Comparison of ENCODE assay signal across 8 cellular contexts in the genomic region with DNA sequence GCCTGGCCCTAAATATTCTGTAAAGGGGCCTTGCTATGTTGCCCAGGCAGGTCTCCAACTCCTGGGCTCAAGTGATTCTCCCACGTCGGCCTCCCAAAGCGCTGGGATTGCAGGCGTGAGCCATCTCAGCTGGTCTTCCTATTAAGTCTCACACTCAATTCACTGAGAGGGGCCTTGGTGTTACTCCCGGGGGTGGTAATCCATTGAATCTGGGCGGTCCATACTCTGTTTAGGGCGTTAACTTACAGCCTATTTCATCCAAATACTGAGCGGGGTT. TPM values are rescaled to one million over a fixed set of nuclear protein-coding genes. Genes with fewer than 3 reads are reported as not detected.
A peak's percentile ranks its signal among the peaks of the same experiment; 100 is the strongest.
DNase-seq lines count a peak whose midpoint lies in the region; ATAC-seq, FAIRE-seq and TF ChIP-seq lines count a peak whose summit lies in the region.

No MANE protein-coding gene starts in this region.

- no peak for TF ChIP-seq CTCF in GM12875 (IDR thresholded peaks at IDR 0.05; ENCODE audit: borderline replicate concordance, insufficient read depth, low read depth, low read length)
- no peak for TF ChIP-seq CTCF in foreskin fibroblast (IDR thresholded peaks at IDR 0.05; ENCODE audit: low read depth, low read length)

- DNase-seq in T-helper 17 cell (no peak), foreskin fibroblast (no peak), NCI-H2171 treated with DMSO at 0.1 percent for 48 hours (lab: John Stamatoyannopoulos, UW) (no peak), 8988T (no peak), frontal cortex (ENCODE audit: low spot score in 2 of 2) (no peak)
- DNase-seq in effector CD8-positive, alpha-beta T cell (lab: John Stamatoyannopoulos, UW): no peak

- peaks cover 11% of the 10 kb centered on the region for H3K36me3 ChIP-seq in rectal smooth muscle tissue (ENCODE audit: control insufficient read depth, insufficient read depth, low read length)

- H3K4me3 Mint-ChIP-seq in T-helper 17 cell: peak overlapping the region; percentile 98

- H3K27me3 Mint-ChIP-seq in T-helper 17 cell: no peaks in the 10 kb centered on the region

- no peak for FAIRE-seq in frontal cortex (lab: Jason Lieb, UNC)

- peaks cover 14% of the 10 kb centered on the region for H3K4me1 ChIP-seq in rectal smooth muscle tissue (ENCODE audit: control insufficient read depth, insufficient read depth, low read length)

- H3K4me3 ChIP-seq in GM12875 (ENCODE audit: low read depth, low read length) (peak overlapping the region; percentile 94), foreskin fibroblast (ENCODE audit: low read depth in 1 of 2, low read length in 2 of 2) (peak overlapping the region; percentile 69 to 98), rectal smooth muscle tissue (ENCODE audit: low read length) (peak overlapping the region; percentile 81)

- ATAC-seq in T-helper 17 cell: peak; percentile 4

- no peaks in the 10 kb centered on the region for H3K27me3 ChIP-seq in rectal smooth muscle tissue (ENCODE audit: control insufficient read depth, insufficient read depth, low read length)

- no peaks in the 10 kb centered on the region for H3K9me3 ChIP-seq in T-helper 17 cell (ENCODE audit: control insufficient read depth, low read length, poor library complexity, severe bottlenecking)

- peak overlapping the region; percentile 96 for H3K27ac ChIP-seq in rectal smooth muscle tissue (ENCODE audit: low read depth, low read length)

- peaks cover 10% of the 10 kb centered on the region for H3K36me3 Mint-ChIP-seq in T-helper 17 cell (ENCODE audit: low read depth)

- peak overlapping the region; percentile 94 for H3K27ac Mint-ChIP-seq in T-helper 17 cell

- peak overlapping the region; percentile 69 for H3K9ac ChIP-seq in rectal smooth muscle tissue (ENCODE audit: low read length)

- peaks cover 30% of the 10 kb centered on the region for H3K4me1 Mint-ChIP-seq in T-helper 17 cell

RNA-seq across cellular contexts. Expression of gene SRRT, which starts 0.7 kb away (rescaled TPM):
- total RNA-seq in T-helper 17 cell (100 to 1,000 TPM; 246 to 255 TPM), frontal cortex (23.2 TPM)

RNA-seq across cellular contexts. Expression of gene TRIP6, which starts 7.1 kb away (rescaled TPM):
- total RNA-seq in T-helper 17 cell: 1 to 10 TPM; 8.5 to 9.8 TPM
- total RNA-seq in frontal cortex: 4.1 TPM

RNA-seq across cellular contexts. Expression of gene UFSP1, which starts 15.3 kb away (rescaled TPM):
- total RNA-seq in T-helper 17 cell (1 to 10 TPM; 1.6 to 2.2 TPM), frontal cortex (3.7 TPM)

RNA-seq across cellular contexts. Expression of gene ACHE, which starts 21.4 kb away (rescaled TPM):
- under 1 TPM; 0.21 to 0.25 TPM for total RNA-seq in T-helper 17 cell
- total RNA-seq in frontal cortex: 11.0 TPM

RNA-seq across cellular contexts. Expression of gene SLC12A9, which starts 21.7 kb away (rescaled TPM):
- total RNA-seq in T-helper 17 cell (10 to 100 TPM; 43.9 to 50.9 TPM), frontal cortex (18.3 TPM)

Comparison
In these comparisons a context has a peak if more than half of its experiments do, and no peak if none do; other contexts are left out.
1. RNA of gene SRRT, which starts 0.7 kb away (total RNA-seq): 246 to 255 TPM in T-helper 17 cell; 23.2 TPM in frontal cortex (single experiment); every median in the first group is over 10 times any median in the second.
2. Peak in every context shown above with its lines, with median percentiles within 50 percentile points of each other: H3K4me3 ChIP-seq.